ENCODE assay signal across 8 cellular contexts in the genomic region with DNA sequence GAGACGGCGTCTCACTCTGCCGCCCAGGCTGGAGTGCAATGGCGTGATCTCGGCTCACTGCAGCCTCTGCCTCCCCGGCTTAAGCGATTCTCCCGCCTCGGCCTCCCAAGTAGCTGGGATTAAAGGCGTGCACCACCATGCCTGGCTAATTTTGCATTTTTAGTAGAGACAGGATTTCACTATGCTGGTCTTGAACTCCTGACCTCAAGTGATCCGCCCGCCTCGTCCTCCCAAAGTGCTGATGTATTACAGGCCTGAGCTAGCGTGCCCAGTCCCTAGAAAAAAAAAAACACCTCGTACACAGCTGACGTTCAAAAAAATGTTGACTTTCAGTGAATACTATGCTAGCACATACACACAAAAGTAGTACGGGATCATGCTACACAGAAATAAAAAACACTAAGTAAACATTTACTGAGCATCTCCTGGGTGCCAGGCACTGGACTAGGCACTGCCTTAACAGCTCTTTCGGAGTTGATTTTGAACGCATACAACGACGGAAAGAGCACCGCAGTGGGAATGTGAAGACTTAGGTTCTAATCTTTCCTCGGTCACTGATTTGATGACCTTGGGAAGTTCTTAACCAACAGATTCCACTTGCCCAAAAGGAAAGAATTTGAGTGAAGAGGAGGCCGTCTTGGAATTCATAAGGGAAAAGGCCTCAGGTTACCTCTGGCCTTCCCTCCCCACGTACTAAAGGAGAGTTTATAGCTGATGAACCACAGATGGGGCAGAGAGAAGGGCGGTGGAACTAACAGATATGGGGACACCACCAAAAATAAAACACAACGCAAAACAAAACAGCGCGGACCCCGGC. TPM values are rescaled to one million over a fixed set of nuclear protein-coding genes. Genes with fewer than 3 reads are reported as not detected.
DNase-seq lines count a peak whose midpoint lies in the region; ATAC-seq and TF ChIP-seq lines count a peak whose summit lies in the region.

No MANE protein-coding gene starts in this region.

- H3K9me3 Mint-ChIP-seq in activated T-cell treated with anti-CD3 and anti-CD28 coated beads, Interleukin-2, amount 50 U/mL, for 4 hours, result no peaks in the 10 kb centered on the region
- no peaks in the 10 kb centered on the region for H3K9me3 Mint-ChIP-seq in T-helper 2 cell treated with Interferon-gamma antibody and Interleukin-4, amounts not matched to agents 5 μg/mL and 100 μg/mL, for 36 hours

- no peak for DNase-seq in activated T-cell treated with anti-CD3 and anti-CD28 coated beads, Interleukin-2, amount 50 U/mL, for 4 hours
- no peak for DNase-seq in activated T-cell treated with anti-CD3 and anti-CD28 coated beads, Interleukin-2, amount 50 U/mL, for 1 hour
- DNase-seq in T-helper 2 cell treated with Interferon-gamma antibody and Interleukin-4, amounts not matched to agents 5 μg/mL and 100 μg/mL, for 36 hours (ENCODE audit: low spot score), result no peak
- DNase-seq in fibroblast of pulmonary artery (ENCODE audit: low read depth), result peak; percentile 46
- DNase-seq in psoas muscle, result no peak
- no peak for DNase-seq in NCI-H510A treated with DMSO at 0.1 percent for 48 hours (lab: John Stamatoyannopoulos, UW)
- no peak for DNase-seq in germinal center (ENCODE audit: low spot score)

- H3K4me3 ChIP-seq in fibroblast of pulmonary artery (replicated peaks; ENCODE audit: low read depth, low read length) (peak overlapping the region; percentile 94), psoas muscle (peak overlapping the region; percentile 79)

- peak overlapping the region; percentile 100 for H3K27ac Mint-ChIP-seq in T-helper 2 cell treated with Interferon-gamma antibody and Interleukin-4, amounts not matched to agents 5 μg/mL and 100 μg/mL, for 36 hours

- TF ChIP-seq CTCF in fibroblast of pulmonary artery (IDR thresholded peaks at IDR 0.05; ENCODE audit: low read length, missing control alignments) (no peak), psoas muscle (IDR thresholded peaks at IDR 0.05) (no peak)

- H3K4me1 Mint-ChIP-seq in activated T-cell treated with anti-CD3 and anti-CD28 coated beads, Interleukin-2, amount 50 U/mL, for 4 hours (ENCODE audit: low read depth), result peaks cover 19% of the 10 kb centered on the region
- H3K4me1 Mint-ChIP-seq in T-helper 2 cell treated with Interferon-gamma antibody and Interleukin-4, amounts not matched to agents 5 μg/mL and 100 μg/mL, for 36 hours (ENCODE audit: low read depth), result peaks cover 12% of the 10 kb centered on the region

- intact Hi-C loops in psoas muscle (cut with DNase I), result loop anchor here in 1 of 2 donors (10.0 kb wide), 1 partner anchor 74 kb away; the partner anchor contains the start of gene EFR3B

- WGBS in psoas muscle, 3 donors, result 39 to 45% (median 44%) methylated on average over 28 to 30 of the region's 30 CpGs

- peak overlapping the region; percentile 97 for H3K4me3 Mint-ChIP-seq in activated T-cell treated with anti-CD3 and anti-CD28 coated beads, Interleukin-2, amount 50 U/mL, for 4 hours
- peak overlapping the region; percentile 97 for H3K4me3 Mint-ChIP-seq in T-helper 2 cell treated with Interferon-gamma antibody and Interleukin-4, amounts not matched to agents 5 μg/mL and 100 μg/mL, for 36 hours

- peaks cover 14% of the 10 kb centered on the region for H3K36me3 Mint-ChIP-seq in activated T-cell treated with anti-CD3 and anti-CD28 coated beads, Interleukin-2, amount 50 U/mL, for 4 hours (ENCODE audit: insufficient read depth)
- H3K36me3 Mint-ChIP-seq in T-helper 2 cell treated with Interferon-gamma antibody and Interleukin-4, amounts not matched to agents 5 μg/mL and 100 μg/mL, for 36 hours (ENCODE audit: low read depth), result peaks cover 21% of the 10 kb centered on the region

- H3K9me3 ChIP-seq in psoas muscle, result no peaks in the 10 kb centered on the region

- H3K4me1 ChIP-seq in psoas muscle, result peaks cover 6% of the 10 kb centered on the region

- no peaks in the 10 kb centered on the region for H3K27me3 Mint-ChIP-seq in activated T-cell treated with anti-CD3 and anti-CD28 coated beads, Interleukin-2, amount 50 U/mL, for 4 hours (ENCODE audit: low read depth)
- no peaks in the 10 kb centered on the region for H3K27me3 Mint-ChIP-seq in T-helper 2 cell treated with Interferon-gamma antibody and Interleukin-4, amounts not matched to agents 5 μg/mL and 100 μg/mL, for 36 hours (ENCODE audit: low read depth)

- no peaks in the 10 kb centered on the region for H3K27me3 ChIP-seq in psoas muscle (ENCODE audit: insufficient read depth in 3 of 3, low read length in 2 of 3)

- H3K27ac ChIP-seq in psoas muscle, result peak overlapping the region; percentile 99

- peaks cover 0 to 23% of the 10 kb centered on the region in 2 donors for H3K36me3 ChIP-seq in psoas muscle (ENCODE audit: insufficient read depth in 1 of 2, low read depth in 1 of 2)

- no peak for ATAC-seq in activated T-cell treated with anti-CD3 and anti-CD28 coated beads, Interleukin-2, amount 50 U/mL, for 4 hours
- ATAC-seq in psoas muscle (peak in 3 of 4 donors; percentile 3 to 19 (median 12)), GM21737 (IDR thresholded peaks at IDR 0.05; ENCODE audit: unreplicated experiment) (no peak)

RNA-seq across cellular contexts. Expression of gene DNAJC27, which starts 1.1 kb away (rescaled TPM):
- total RNA-seq in activated T-cell treated with anti-CD3 and anti-CD28 coated beads, Interleukin-2, amount 50 U/mL, for 4 hours, result 1 to 10 TPM; 3.3 to 3.8 (median 3.5) TPM
- total RNA-seq in psoas muscle, result 1 to 10 TPM; 4.6 to 8.2 (median 7.1) TPM
- polyA plus RNA-seq in psoas muscle, result 1 to 10 TPM; 3.3 to 7.6 (median 4.2) TPM

RNA-seq across cellular contexts. Expression of gene ADCY3, which starts 50.7 kb away (rescaled TPM):
- total RNA-seq in activated T-cell treated with anti-CD3 and anti-CD28 coated beads, Interleukin-2, amount 50 U/mL, for 4 hours, result 10 to 100 TPM; 68.7 to 83.7 (median 71.2) TPM
- total RNA-seq in psoas muscle, result 10 to 100 TPM; 12.1 to 15.2 (median 12.9) TPM
- 1 to 10 TPM; 9.2 to 10.0 (median 9.5) TPM for polyA plus RNA-seq in psoas muscle

Comparison
In these comparisons a context has a peak if more than half of its experiments do, and no peak if none do; other contexts are left out.
1. ATAC-seq: peak in psoas muscle (3 of 4); none in activated T-cell treated with anti-CD3 and anti-CD28 coated beads, Interleukin-2, amount 50 U/mL, for 4 hours (0 of 2) and GM21737 (single experiment).
2. RNA of gene ADCY3, which starts 50.7 kb away (total RNA-seq): 68.7 to 83.7 TPM in activated T-cell treated with anti-CD3 and anti-CD28 coated beads, Interleukin-2, amount 50 U/mL, for 4 hours; 12.1 to 15.2 TPM in psoas muscle; every median in the first group is over 4 times any median in the second.